ENCODE assay signal across 1 cellular context in the genomic region with DNA sequence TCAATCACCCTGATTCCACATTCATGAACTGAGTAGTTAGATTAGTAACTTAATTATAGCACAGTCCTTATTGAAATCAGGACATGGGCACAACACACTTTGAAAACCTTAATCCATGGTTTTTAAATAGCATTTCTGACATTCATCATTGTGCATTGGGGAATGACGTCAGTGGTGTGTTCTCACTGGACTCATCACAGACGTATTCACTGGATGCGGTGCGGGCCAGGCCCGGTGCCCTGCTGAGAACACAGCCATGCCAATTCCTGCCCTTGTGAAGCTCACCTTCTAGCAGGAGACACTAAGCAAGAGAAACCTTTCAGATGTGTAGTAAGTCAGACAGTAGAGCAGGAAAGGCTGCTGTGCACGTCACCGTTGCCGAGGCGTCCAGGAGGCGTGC.
TF ChIP-seq lines count a peak whose summit lies in the region.

No MANE protein-coding gene starts in this region.

TF ChIP-seq in GM23338, 12 proteins besides CTCF, POLR2A, EP300 and RAD21 (continued from another document):
- TF ChIP-seq, protein P1, sequence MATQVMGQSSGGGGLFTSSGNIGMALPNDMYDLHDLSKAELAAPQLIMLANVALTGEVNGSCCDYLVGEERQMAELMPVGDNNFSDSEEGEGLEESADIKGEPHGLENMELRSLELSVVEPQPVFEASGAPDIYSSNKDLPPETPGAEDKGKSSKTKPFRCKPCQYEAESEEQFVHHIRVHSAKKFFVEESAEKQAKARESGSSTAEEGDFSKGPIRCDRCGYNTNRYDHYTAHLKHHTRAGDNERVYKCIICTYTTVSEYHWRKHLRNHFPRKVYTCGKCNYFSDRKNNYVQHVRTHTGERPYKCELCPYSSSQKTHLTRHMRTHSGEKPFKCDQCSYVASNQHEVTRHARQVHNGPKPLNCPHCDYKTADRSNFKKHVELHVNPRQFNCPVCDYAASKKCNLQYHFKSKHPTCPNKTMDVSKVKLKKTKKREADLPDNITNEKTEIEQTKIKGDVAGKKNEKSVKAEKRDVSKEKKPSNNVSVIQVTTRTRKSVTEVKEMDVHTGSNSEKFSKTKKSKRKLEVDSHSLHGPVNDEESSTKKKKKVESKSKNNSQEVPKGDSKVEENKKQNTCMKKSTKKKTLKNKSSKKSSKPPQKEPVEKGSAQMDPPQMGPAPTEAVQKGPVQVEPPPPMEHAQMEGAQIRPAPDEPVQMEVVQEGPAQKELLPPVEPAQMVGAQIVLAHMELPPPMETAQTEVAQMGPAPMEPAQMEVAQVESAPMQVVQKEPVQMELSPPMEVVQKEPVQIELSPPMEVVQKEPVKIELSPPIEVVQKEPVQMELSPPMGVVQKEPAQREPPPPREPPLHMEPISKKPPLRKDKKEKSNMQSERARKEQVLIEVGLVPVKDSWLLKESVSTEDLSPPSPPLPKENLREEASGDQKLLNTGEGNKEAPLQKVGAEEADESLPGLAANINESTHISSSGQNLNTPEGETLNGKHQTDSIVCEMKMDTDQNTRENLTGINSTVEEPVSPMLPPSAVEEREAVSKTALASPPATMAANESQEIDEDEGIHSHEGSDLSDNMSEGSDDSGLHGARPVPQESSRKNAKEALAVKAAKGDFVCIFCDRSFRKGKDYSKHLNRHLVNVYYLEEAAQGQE (IDR thresholded peaks at IDR 0.05; ENCODE audit: unreplicated experiment) = no peak
- no peak for TF ChIP-seq JUNB (IDR thresholded peaks at IDR 0.05; ENCODE audit: unreplicated experiment)
- TF ChIP-seq, protein P2, sequence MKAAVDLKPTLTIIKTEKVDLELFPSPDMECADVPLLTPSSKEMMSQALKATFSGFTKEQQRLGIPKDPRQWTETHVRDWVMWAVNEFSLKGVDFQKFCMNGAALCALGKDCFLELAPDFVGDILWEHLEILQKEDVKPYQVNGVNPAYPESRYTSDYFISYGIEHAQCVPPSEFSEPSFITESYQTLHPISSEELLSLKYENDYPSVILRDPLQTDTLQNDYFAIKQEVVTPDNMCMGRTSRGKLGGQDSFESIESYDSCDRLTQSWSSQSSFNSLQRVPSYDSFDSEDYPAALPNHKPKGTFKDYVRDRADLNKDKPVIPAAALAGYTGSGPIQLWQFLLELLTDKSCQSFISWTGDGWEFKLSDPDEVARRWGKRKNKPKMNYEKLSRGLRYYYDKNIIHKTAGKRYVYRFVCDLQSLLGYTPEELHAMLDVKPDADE (IDR thresholded peaks at IDR 0.05) = no peak
- TF ChIP-seq, protein P3, sequence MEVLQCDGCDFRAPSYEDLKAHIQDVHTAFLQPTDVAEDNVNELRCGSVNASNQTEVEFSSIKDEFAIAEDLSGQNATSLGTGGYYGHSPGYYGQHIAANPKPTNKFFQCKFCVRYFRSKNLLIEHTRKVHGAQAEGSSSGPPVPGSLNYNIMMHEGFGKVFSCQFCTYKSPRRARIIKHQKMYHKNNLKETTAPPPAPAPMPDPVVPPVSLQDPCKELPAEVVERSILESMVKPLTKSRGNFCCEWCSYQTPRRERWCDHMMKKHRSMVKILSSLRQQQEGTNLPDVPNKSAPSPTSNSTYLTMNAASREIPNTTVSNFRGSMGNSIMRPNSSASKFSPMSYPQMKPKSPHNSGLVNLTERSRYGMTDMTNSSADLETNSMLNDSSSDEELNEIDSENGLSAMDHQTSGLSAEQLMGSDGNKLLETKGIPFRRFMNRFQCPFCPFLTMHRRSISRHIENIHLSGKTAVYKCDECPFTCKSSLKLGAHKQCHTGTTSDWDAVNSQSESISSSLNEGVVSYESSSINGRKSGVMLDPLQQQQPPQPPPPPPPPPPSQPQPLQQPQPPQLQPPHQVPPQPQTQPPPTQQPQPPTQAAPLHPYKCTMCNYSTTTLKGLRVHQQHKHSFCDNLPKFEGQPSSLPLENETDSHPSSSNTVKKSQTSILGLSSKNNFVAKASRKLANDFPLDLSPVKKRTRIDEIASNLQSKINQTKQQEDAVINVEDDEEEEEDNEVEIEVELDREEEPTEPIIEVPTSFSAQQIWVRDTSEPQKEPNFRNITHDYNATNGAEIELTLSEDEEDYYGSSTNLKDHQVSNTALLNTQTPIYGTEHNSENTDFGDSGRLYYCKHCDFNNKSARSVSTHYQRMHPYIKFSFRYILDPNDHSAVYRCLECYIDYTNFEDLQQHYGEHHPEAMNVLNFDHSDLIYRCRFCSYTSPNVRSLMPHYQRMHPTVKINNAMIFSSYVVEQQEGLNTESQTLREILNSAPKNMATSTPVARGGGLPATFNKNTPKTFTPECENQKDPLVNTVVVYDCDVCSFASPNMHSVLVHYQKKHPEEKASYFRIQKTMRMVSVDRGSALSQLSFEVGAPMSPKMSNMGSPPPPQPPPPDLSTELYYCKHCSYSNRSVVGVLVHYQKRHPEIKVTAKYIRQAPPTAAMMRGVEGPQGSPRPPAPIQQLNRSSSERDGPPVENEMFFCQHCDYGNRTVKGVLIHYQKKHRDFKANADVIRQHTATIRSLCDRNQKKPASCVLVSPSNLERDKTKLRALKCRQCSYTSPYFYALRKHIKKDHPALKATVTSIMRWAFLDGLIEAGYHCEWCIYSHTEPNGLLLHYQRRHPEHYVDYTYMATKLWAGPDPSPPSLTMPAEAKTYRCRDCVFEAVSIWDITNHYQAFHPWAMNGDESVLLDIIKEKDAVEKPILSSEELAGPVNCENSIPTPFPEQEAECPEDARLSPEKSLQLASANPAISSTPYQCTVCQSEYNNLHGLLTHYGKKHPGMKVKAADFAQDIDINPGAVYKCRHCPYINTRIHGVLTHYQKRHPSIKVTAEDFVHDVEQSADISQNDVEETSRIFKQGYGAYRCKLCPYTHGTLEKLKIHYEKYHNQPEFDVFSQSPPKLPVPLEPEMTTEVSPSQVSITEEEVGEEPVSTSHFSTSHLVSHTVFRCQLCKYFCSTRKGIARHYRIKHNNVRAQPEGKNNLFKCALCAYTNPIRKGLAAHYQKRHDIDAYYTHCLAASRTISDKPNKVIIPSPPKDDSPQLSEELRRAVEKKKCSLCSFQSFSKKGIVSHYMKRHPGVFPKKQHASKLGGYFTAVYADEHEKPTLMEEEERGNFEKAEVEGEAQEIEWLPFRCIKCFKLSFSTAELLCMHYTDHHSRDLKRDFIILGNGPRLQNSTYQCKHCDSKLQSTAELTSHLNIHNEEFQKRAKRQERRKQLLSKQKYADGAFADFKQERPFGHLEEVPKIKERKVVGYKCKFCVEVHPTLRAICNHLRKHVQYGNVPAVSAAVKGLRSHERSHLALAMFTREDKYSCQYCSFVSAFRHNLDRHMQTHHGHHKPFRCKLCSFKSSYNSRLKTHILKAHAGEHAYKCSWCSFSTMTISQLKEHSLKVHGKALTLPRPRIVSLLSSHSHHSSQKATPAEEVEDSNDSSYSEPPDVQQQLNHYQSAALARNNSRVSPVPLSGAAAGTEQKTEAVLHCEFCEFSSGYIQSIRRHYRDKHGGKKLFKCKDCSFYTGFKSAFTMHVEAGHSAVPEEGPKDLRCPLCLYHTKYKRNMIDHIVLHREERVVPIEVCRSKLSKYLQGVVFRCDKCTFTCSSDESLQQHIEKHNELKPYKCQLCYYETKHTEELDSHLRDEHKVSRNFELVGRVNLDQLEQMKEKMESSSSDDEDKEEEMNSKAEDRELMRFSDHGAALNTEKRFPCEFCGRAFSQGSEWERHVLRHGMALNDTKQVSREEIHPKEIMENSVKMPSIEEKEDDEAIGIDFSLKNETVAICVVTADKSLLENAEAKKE (CRISPR knock-in tag; IDR thresholded peaks at IDR 0.05) = no peak
- TF ChIP-seq EZH2phosphoT487 (IDR thresholded peaks at IDR 0.05; ENCODE audit: unreplicated experiment) = no peak
